Comparison of ENCODE assay signal across 9 cellular contexts in genomic region chr22:32103648-32104326, GRCh38. TPM values are rescaled to one million over a fixed set of nuclear protein-coding genes. Genes with fewer than 3 reads are reported as not detected.
DNase-seq lines count a peak whose midpoint lies in the region; TF ChIP-seq lines count a peak whose summit lies in the region.
"Had no signal": no experiment of that assay in that cellular context is flagged by ENCODE, and none has a peak within 500 bp of the region (broad histone marks: within the 10 kb centered on the region; RNA-seq: fewer than 3 reads in every experiment).

No MANE protein-coding gene starts in this region.

- no peaks in the 10 kb centered on the region for H3K9me3 ChIP-seq in Loucy (ENCODE audit: insufficient read depth, low read depth, low read length)

- H3K27me3 Mint-ChIP-seq in neural crest cell (ENCODE audit: low read depth): peaks cover 80% of the 10 kb centered on the region

- H3K4me2 ChIP-seq in Loucy (ENCODE audit: low read depth, low read length, poor library complexity, severe bottlenecking): no peak overlapping the region

- no peaks in the 10 kb centered on the region for H4K20me1 ChIP-seq in Loucy (ENCODE audit: insufficient read depth, low read length, poor library complexity, severe bottlenecking)

- DNase-seq in DMS 273 (lab: John Stamatoyannopoulos, UW; ENCODE audit: unreplicated experiment): peak; percentile 15
- DNase-seq in DMS 273 treated with DMSO at 0.1 percent for 48 hours (lab: John Stamatoyannopoulos, UW): no peak
- peak; percentile 9 for DNase-seq in cerebellar cortex (ENCODE audit: low spot score)
- DNase-seq in neural crest cell (ENCODE audit: low read depth, low spot score): no peak
- DNase-seq in NCI-H345 treated with DMSO at 0.1 percent for 48 hours (lab: John Stamatoyannopoulos, UW; ENCODE audit: unreplicated experiment): no peak
- DNase-seq in SHP77 treated with DMSO at 0.1 percent for 48 hours (lab: John Stamatoyannopoulos, UW): no peak
- DNase-seq in RPMI8226: no peak

- H3F3A ChIP-seq in Loucy (ENCODE audit: low read depth): no peaks in the 10 kb centered on the region

- H3K9me2 ChIP-seq in Loucy (replicated peaks; ENCODE audit: low read depth, low read length): no peaks in the 10 kb centered on the region

- H3K27ac Mint-ChIP-seq in neural crest cell (ENCODE audit: unreplicated experiment): no peak overlapping the region

- peak; percentile 64 for TF ChIP-seq CTCF in Loucy (conservative IDR thresholded peaks at IDR 0.05; ENCODE audit: low read length)
- peak; percentile 65 for TF ChIP-seq CTCF in neural crest cell (conservative IDR thresholded peaks at IDR 0.05)

- H3K27me3 ChIP-seq in Loucy (ENCODE audit: insufficient read depth, low read length, poor library complexity, severe bottlenecking): no peaks in the 10 kb centered on the region

- H3K4me1 Mint-ChIP-seq in neural crest cell: peaks cover 6% of the 10 kb centered on the region

- no peaks in the 10 kb centered on the region for H3K9me3 Mint-ChIP-seq in neural crest cell

- H3K4me3 ChIP-seq in Loucy (ENCODE audit: low read length, poor library complexity, severe bottlenecking): no peak overlapping the region
- H3K4me3 ChIP-seq: cardiac muscle cell had no signal

- H3K79me2 ChIP-seq in Loucy (ENCODE audit: insufficient read depth, low read length): no peaks in the 10 kb centered on the region

- no peak overlapping the region for H3K9ac ChIP-seq in Loucy (ENCODE audit: low read depth, low read length, poor library complexity, severe bottlenecking)

- no peaks in the 10 kb centered on the region for H3K4me1 ChIP-seq in Loucy (ENCODE audit: insufficient read depth, low read length, poor library complexity, severe bottlenecking)

- H2AFZ ChIP-seq in Loucy (ENCODE audit: low read length): no peak overlapping the region

- no peaks in the 10 kb centered on the region for H3K36me3 ChIP-seq in Loucy (ENCODE audit: insufficient read depth, low read length)
- H3K36me3 ChIP-seq: cardiac muscle cell had no signal

- H3K4me3 Mint-ChIP-seq in neural crest cell: no peak overlapping the region

- no peaks in the 10 kb centered on the region for H3K36me3 Mint-ChIP-seq in neural crest cell (ENCODE audit: low read depth)

RNA-seq across cellular contexts. Expression of gene C22orf42, which starts 55.3 kb away (rescaled TPM):
- total RNA-seq in neural crest cell: not detected in 2 replicates
- total RNA-seq: cardiac muscle cell had no signal

Comparison
In these comparisons a context has a peak if more than half of its experiments do, and no peak if none do; other contexts are left out.
1. DNase-seq: peak in DMS 273 (single experiment) and cerebellar cortex (single experiment); none in DMS 273 treated with DMSO at 0.1 percent for 48 hours (single experiment), neural crest cell (single experiment), NCI-H345 treated with DMSO at 0.1 percent for 48 hours (single experiment), SHP77 treated with DMSO at 0.1 percent for 48 hours (single experiment) and RPMI8226 (single experiment).